In genomic region chr3:36959821-36960220, GRCh38 we compare ENCODE assay signal across 16 cellular contexts. TPM values are rescaled to one million over a fixed set of nuclear protein-coding genes. Genes with fewer than 3 reads are reported as not detected.
DNase-seq lines count a peak whose midpoint lies in the region; ATAC-seq, FAIRE-seq and TF ChIP-seq lines count a peak whose summit lies in the region.
"Had no signal": no experiment of that assay in that cellular context is flagged by ENCODE, and none has a peak within 500 bp of the region (broad histone marks: within the 10 kb centered on the region; RNA-seq: fewer than 3 reads in every experiment).

No MANE protein-coding gene starts in this region.

- intact Hi-C loops in K562 (cut with micrococcal nuclease): loop anchor here (5.0 kb wide), 1 partner anchor 252 kb away; no protein-coding TSS in a partner anchor
- intact Hi-C loops in heart left ventricle (cut with DNase I): loop anchor here (2.0 to 5.0 kb wide), 8 partner anchors 51 to 233 kb away; no protein-coding TSS in a partner anchor

- TF ChIP-seq CTCF in K562 (IDR thresholded peaks at IDR 0.05 in 2 of 3, conservative IDR thresholded peaks at IDR 0.05 in 1 of 3; ENCODE audit: insufficient read depth in 2 of 3, low read depth in 1 of 3, low read length in 3 of 3) (no peak), heart left ventricle (IDR thresholded peaks at IDR 0.05) (no peak)

- H3K36me3 ChIP-seq in K562 (ENCODE audit: control insufficient read depth, insufficient read depth, low read length) (no peaks in the 10 kb centered on the region), heart left ventricle (no peaks in the 10 kb centered on the region)

- BruUV-seq in K562 (replicated peaks; lab: Mats Ljungman, UMichigan): no TSS peak

- TF ChIP-seq RAD21 in K562 (CRISPR knock-in tag; conservative IDR thresholded peaks at IDR 0.05 in 1 of 2, IDR thresholded peaks at IDR 0.05 in 1 of 2): no peak

- H4K20me1 ChIP-seq in K562 (replicated peaks; ENCODE audit: control insufficient read depth, insufficient read depth, low read length): no peaks in the 10 kb centered on the region

- peak; percentile 1 to 74 (median 67) for DNase-seq in NCI-H1417 (lab: John Stamatoyannopoulos, UW)
- DNase-seq in NCI-H1417 treated with DMSO at 0.1 percent for 48 hours (lab: John Stamatoyannopoulos, UW): no peak
- peak; percentile 77 for DNase-seq in NCI-H2196 (lab: John Stamatoyannopoulos, UW; ENCODE audit: unreplicated experiment)
- DNase-seq in K562 (ENCODE audit: extremely low read depth in 1 of 4, low spot score in 3 of 4): no peak
- peak; percentile 69 for DNase-seq in renal cortical epithelial cell (ENCODE audit: low read depth)
- no peak for DNase-seq in heart left ventricle
- DNase-seq: activated CD4-positive, alpha-beta T cell treated with anti-CD3 and anti-CD28 coated beads for 48 hours; cortex of kidney; HCEC 1CT; MM.1S; OCI-M1; stimulated activated CD4-positive, alpha-beta T cell treated with anti-CD3 and anti-CD28 coated beads, Interleukin-12 subunit alpha, Interleukin-12 subunit beta, amount 100 ng/mL, for 4 hours; T-helper 1 cell had no signal

- peak overlapping the region; percentile 43; the same call in 1 of the 2 replicates for H2AFZ ChIP-seq in K562 (ENCODE audit: low read depth, low read length)

- H3K4me3 ChIP-seq in K562 (no peak overlapping the region), heart left ventricle (no peak overlapping the region)

- CTCF ChIA-PET in K562 (lab: Yijun Ruan, JAX; ENCODE audit: low intra/inter-chr PET ratio): interaction anchor here (0.6 to 2.2 kb wide), 4 partner anchors 51 to 230 kb away, joined by 4 to 19 read pairs (median 4); no protein-coding TSS in a partner anchor

- no peaks in the 10 kb centered on the region for H3K9me1 ChIP-seq in K562 (ENCODE audit: control insufficient read depth, insufficient read depth, low read length)

- no peak overlapping the region for H3K9ac ChIP-seq in K562 (ENCODE audit: insufficient read depth in 1 of 2, low read depth in 2 of 2, low read length in 2 of 2)

- POLR2A ChIA-PET in K562 (lab: Yijun Ruan, JAX): interaction anchor here (0.7 to 2.9 kb wide), 3 partner anchors 9 to 54 kb away, joined by 3 to 19 read pairs (median 14); partner anchors contain the start of genes EPM2AIP1 and MLH1

- in situ Hi-C loops in K562 (cut with MboI): loop anchor here (10.0 kb wide), 1 partner anchor 225 kb away; no protein-coding TSS in a partner anchor

- no peak for ATAC-seq in K562
- ATAC-seq in heart left ventricle: no peak
- ATAC-seq in GM19397 (IDR thresholded peaks at IDR 0.05; ENCODE audit: unreplicated experiment): no peak
- no peak for ATAC-seq in HG03095 (IDR thresholded peaks at IDR 0.05; ENCODE audit: unreplicated experiment)

- TF ChIP-seq POLR2A in K562 (conservative IDR thresholded peaks at IDR 0.05): no peak
- TF ChIP-seq POLR2A in heart left ventricle (IDR thresholded peaks at IDR 0.05): no peak

- no peak overlapping the region for H3K4me2 ChIP-seq in K562 (ENCODE audit: insufficient read depth, low read length)

- TF ChIP-seq EP300 in K562 (IDR thresholded peaks at IDR 0.05; ENCODE audit: low read length): no peak

- H3K27me3 ChIP-seq in K562 (ENCODE audit: control insufficient read depth in 2 of 2, insufficient read depth in 2 of 2, low read length in 2 of 2) (no peaks in the 10 kb centered on the region), heart left ventricle (no peaks in the 10 kb centered on the region)

- H3K4me1 ChIP-seq in K562 (replicated peaks in 1 of 2; ENCODE audit: control insufficient read depth in 2 of 2, insufficient read depth in 2 of 2, low read length in 2 of 2) (peaks cover 19 to 42% of the 10 kb centered on the region in 2 experiments), heart left ventricle (peaks cover 0 to 12% (median 6%) of the 10 kb centered on the region in 12 donors)

- no peak for FAIRE-seq in K562 (lab: Jason Lieb, UNC)

- no peak overlapping the region for H3K27ac ChIP-seq in K562 (ENCODE audit: extremely low read depth, low read depth, low read length)
- no peak overlapping the region for H3K27ac ChIP-seq in heart left ventricle
- H3K27ac ChIP-seq: 22Rv1 had no signal

- H3K9me3 ChIP-seq in K562 (replicated peaks; ENCODE audit: control insufficient read depth, insufficient read depth, low read depth, low read length): no peaks in the 10 kb centered on the region
- H3K9me3 ChIP-seq in heart left ventricle: no peaks in the 10 kb centered on the region

- WGBS in K562 (ENCODE audit: insufficient coverage, low coverage, missing lambda C conversion rate): 63% methylated on average over 2 of the region's 2 CpGs
- WGBS in heart left ventricle, 4 donors: 31 to 47% (median 36%) methylated on average over 2 of the region's 2 CpGs

- no peaks in the 10 kb centered on the region for H3K79me2 ChIP-seq in K562 (ENCODE audit: control insufficient read depth, insufficient read depth, low read length)

RNA-seq across cellular contexts. Expression of gene TRANK1, which starts 15.0 kb away (rescaled TPM):
- total RNA-seq in K562 (2011; cell fraction: chromatin; rRNA removed; ENCODE audit: low replicate concordance): 7.4 and 9.9 TPM in 2 replicates
- 3.3 and 10.8 TPM in 2 replicates for total RNA-seq in K562 (2011; cell fraction: nucleolus; rRNA removed)
- 2.7 and 3.0 TPM in 2 replicates for total RNA-seq in K562 (2011; cell fraction: nucleoplasm; rRNA removed)
- 2.0 and 2.5 TPM in 2 replicates for total RNA-seq in K562 (2014; rRNA removed)
- 2.6 and 2.7 TPM in 2 replicates for total RNA-seq in K562 (2014; rRNA removed; fragmentation: Illumina TruSeq; extraction: Trizol)
- 3.8 and 4.8 TPM in 2 replicates for total RNA-seq in K562 (2015; rRNA removed; fragmentation: Illumina TruSeq; extraction: Trizol)
- 3.9 and 5.3 TPM in 2 replicates for total RNA-seq in K562 (2021)
- polyA plus RNA-seq in K562 (2011; rRNA removed): 4.1 and 10.6 TPM in 2 replicates
- polyA plus RNA-seq in K562 (2011; cell fraction: cytosol; rRNA removed): 2.8 and 8.1 TPM in 2 replicates
- polyA plus RNA-seq in K562 (2011; cell fraction: nucleus; rRNA removed): 8.2 and 15.6 TPM in 2 replicates
- 6.2 and 9.6 TPM in 2 replicates for polyA plus RNA-seq in K562 (2012)
- polyA plus RNA-seq in K562 (2014; fragmentation: Illumina TruSeq; extraction: Trizol): 2.1 TPM in 2 replicates
- under 1 TPM; 0.41 to 0.49 TPM for polyA plus RNA-seq in K562 (2014; fragmentation: Nextera tagmentation; extraction: Ambion mirVana)
- polyA plus RNA-seq in K562 (2014; rRNA removed): 1.3 and 1.8 TPM in 2 replicates
- polyA minus RNA-seq in K562 (2011; rRNA and poly(A)+ RNA removed): 11.5 and 31.8 TPM in 2 replicates
- polyA minus RNA-seq in K562 (2011; cell fraction: cytosol; rRNA and poly(A)+ RNA removed): 6.2 and 17.5 TPM in 2 replicates
- polyA minus RNA-seq in K562 (2011; cell fraction: nucleus; rRNA and poly(A)+ RNA removed): 7.0 and 17.7 TPM in 2 replicates
- 12.7 and 31.1 TPM in 2 replicates for total RNA-seq in renal cortical epithelial cell
- total RNA-seq in heart left ventricle: 10 to 100 TPM in 2 of 9 donors, 1 to 10 TPM in 7; 2.2 to 27.9 (median 4.9) TPM
- polyA plus RNA-seq in heart left ventricle: 1 to 10 TPM; 2.2 to 3.0 TPM

RNA-seq across cellular contexts. Expression of gene EPM2AIP1, which starts 33.1 kb away (rescaled TPM):
- total RNA-seq in K562 (2011; cell fraction: chromatin; rRNA removed; ENCODE audit: low replicate concordance): 36.0 and 108 TPM in 2 replicates
- 30.2 and 35.8 TPM in 2 replicates for total RNA-seq in K562 (2011; cell fraction: nucleolus; rRNA removed)
- total RNA-seq in K562 (2011; cell fraction: nucleoplasm; rRNA removed): 78.0 and 139 TPM in 2 replicates
- total RNA-seq in K562 (2014; rRNA removed) (14.6 and 16.3 TPM in 2 replicates), K562 (2014; rRNA removed; fragmentation: Illumina TruSeq; extraction: Trizol) (29.0 and 29.5 TPM in 2 replicates), K562 (2015; rRNA removed; fragmentation: Illumina TruSeq; extraction: Trizol) (30.7 and 38.3 TPM in 2 replicates), K562 (2021) (19.3 and 22.6 TPM in 2 replicates), renal cortical epithelial cell (5.0 and 14.6 TPM in 2 replicates), heart left ventricle (10 to 100 TPM in 8 of 9 donors, 1 to 10 TPM in 1; 9.1 to 43.7 (median 24.4) TPM)
- polyA plus RNA-seq in K562 (2011; rRNA removed) (44.8 and 47.2 TPM in 2 replicates), K562 (2014; fragmentation: Illumina TruSeq; extraction: Trizol) (20.9 and 25.2 TPM in 2 replicates), K562 (2014; fragmentation: Nextera tagmentation; extraction: Ambion mirVana) (1 to 10 TPM; 6.7 to 9.2 TPM), K562 (2014; rRNA removed) (21.7 and 29.1 TPM in 2 replicates), heart left ventricle (10 to 100 TPM in 1 of 2 donors, 1 to 10 TPM in 1; 7.4 to 10.8 TPM)
- polyA plus RNA-seq in K562 (2011; cell fraction: cytosol; rRNA removed): 9.6 and 28.4 TPM in 2 replicates
- 82.8 and 119 TPM in 2 replicates for polyA plus RNA-seq in K562 (2011; cell fraction: nucleus; rRNA removed)
- 16.8 and 23.8 TPM in 2 replicates for polyA plus RNA-seq in K562 (2012)
- 58.8 and 67.3 TPM in 2 replicates for polyA minus RNA-seq in K562 (2011; rRNA and poly(A)+ RNA removed)
- polyA minus RNA-seq in K562 (2011; cell fraction: cytosol; rRNA and poly(A)+ RNA removed): 13.6 and 14.8 TPM in 2 replicates
- 86.4 and 147 TPM in 2 replicates for polyA minus RNA-seq in K562 (2011; cell fraction: nucleus; rRNA and poly(A)+ RNA removed)

RNA-seq across cellular contexts. Expression of gene MLH1, which starts 33.5 kb away (rescaled TPM):
- total RNA-seq in K562 (2011; cell fraction: chromatin; rRNA removed; ENCODE audit: low replicate concordance): 83.9 and 136 TPM in 2 replicates
- total RNA-seq in K562 (2011; cell fraction: nucleolus; rRNA removed): 66.8 and 72.0 TPM in 2 replicates
- total RNA-seq in K562 (2011; cell fraction: nucleoplasm; rRNA removed): 70.8 and 71.4 TPM in 2 replicates
- total RNA-seq in K562 (2014; rRNA removed) (106 and 123 TPM in 2 replicates), K562 (2014; rRNA removed; fragmentation: Illumina TruSeq; extraction: Trizol) (116 and 132 TPM in 2 replicates), K562 (2015; rRNA removed; fragmentation: Illumina TruSeq; extraction: Trizol) (117 TPM in 2 replicates), K562 (2021) (76.0 and 76.4 TPM in 2 replicates), renal cortical epithelial cell (41.9 and 42.7 TPM in 2 replicates), heart left ventricle (10 to 100 TPM; 44.5 to 58.4 (median 50.4) TPM)
- polyA plus RNA-seq in K562 (2011; rRNA removed) (103 and 144 TPM in 2 replicates), K562 (2014; fragmentation: Illumina TruSeq; extraction: Trizol) (122 and 155 TPM in 2 replicates), K562 (2014; fragmentation: Nextera tagmentation; extraction: Ambion mirVana) (100 to 1,000 TPM in 1 of 2 experiments, 10 to 100 TPM in 1; 81.6 to 134 TPM), K562 (2014; rRNA removed) (82.1 and 113 TPM in 2 replicates), heart left ventricle (10 to 100 TPM; 26.0 to 32.8 TPM)
- 69.9 and 93.3 TPM in 2 replicates for polyA plus RNA-seq in K562 (2011; cell fraction: cytosol; rRNA removed)
- polyA plus RNA-seq in K562 (2011; cell fraction: nucleus; rRNA removed): 67.3 and 75.6 TPM in 2 replicates
- 77.3 and 88.6 TPM in 2 replicates for polyA plus RNA-seq in K562 (2012)
- polyA minus RNA-seq in K562 (2011; rRNA and poly(A)+ RNA removed): 129 and 140 TPM in 2 replicates
- 39.0 and 63.0 TPM in 2 replicates for polyA minus RNA-seq in K562 (2011; cell fraction: cytosol; rRNA and poly(A)+ RNA removed)
- 68.0 and 99.2 TPM in 2 replicates for polyA minus RNA-seq in K562 (2011; cell fraction: nucleus; rRNA and poly(A)+ RNA removed)

Comparison
In these comparisons a context has a peak if more than half of its experiments do, and no peak if none do; other contexts are left out.
1. DNase-seq: peak in NCI-H1417 (3 of 3), NCI-H2196 (single experiment) and renal cortical epithelial cell (single experiment); none in NCI-H1417 treated with DMSO at 0.1 percent for 48 hours (single experiment), K562 (0 of 4) and heart left ventricle (0 of 5).